ENCODE assay signal across 24 cellular contexts in genomic region chr9:116174347-116174746, GRCh38. TPM values are rescaled to one million over a fixed set of nuclear protein-coding genes. Genes with fewer than 3 reads are reported as not detected.
DNase-seq lines count a peak whose midpoint lies in the region; FAIRE-seq and TF ChIP-seq lines count a peak whose summit lies in the region.
"Had no signal": no experiment of that assay in that cellular context is flagged by ENCODE, and none has a peak within 500 bp of the region (broad histone marks: within the 10 kb centered on the region; RNA-seq: fewer than 3 reads in every experiment).

No MANE protein-coding gene starts in this region.

- no peaks in the 10 kb centered on the region for H3K36me3 ChIP-seq in MG63
- H3K36me3 ChIP-seq: heart right ventricle, lower lobe of right lung, spleen had no signal

- no peak overlapping the region for H3K4me3 ChIP-seq in MG63
- H3K4me3 ChIP-seq in cardiac fibroblast (replicated peaks in 1 of 2; ENCODE audit: low read depth in 2 of 2, low read length in 2 of 2) = no peak overlapping the region
- H3K4me3 ChIP-seq: heart right ventricle, lower lobe of right lung, spleen had no signal

- no peak overlapping the region for H3K27ac Mint-ChIP-seq in activated CD4-positive, alpha-beta T cell treated with anti-CD3 and anti-CD28 coated beads, Interleukin-2, amount 10 ng/mL, durations not matched to agents 24 days and 14 days
- H3K27ac Mint-ChIP-seq: activated CD4-positive, alpha-beta T cell treated with anti-CD3 and anti-CD28 coated beads for 36 hours; activated naive CD4-positive, alpha-beta T cell treated with anti-CD3 and anti-CD28 coated beads, Interleukin-2, amount 50 U/mL, for 24 hours; activated T-helper 1 cell treated with anti-CD3 and anti-CD28 coated beads, Interleukin-12 subunit alpha, Interleukin-12 subunit beta, Interleukin-2, Interleukin-4 antibody, amounts not matched to agents 30 ng/mL and 10 ng/mL and 1 ng/mL, durations not matched to agents 14 hours and 24 hours and 36 hours; CD4-positive, alpha-beta memory T cell; effector memory CD8-positive, alpha-beta T cell; IgD-negative memory B cell; type B pancreatic cell had no signal

- H3K27me3 Mint-ChIP-seq in activated CD4-positive, alpha-beta T cell treated with anti-CD3 and anti-CD28 coated beads, Interleukin-2, amount 10 ng/mL, durations not matched to agents 24 days and 14 days = no peaks in the 10 kb centered on the region
- H3K27me3 Mint-ChIP-seq: effector memory CD8-positive, alpha-beta T cell; IgD-negative memory B cell had no signal

- no peaks in the 10 kb centered on the region for H3K27me3 ChIP-seq in MG63

- H3K9me3 Mint-ChIP-seq in activated CD4-positive, alpha-beta T cell treated with anti-CD3 and anti-CD28 coated beads, Interleukin-2, amount 10 ng/mL, durations not matched to agents 24 days and 14 days = no peaks in the 10 kb centered on the region
- H3K9me3 Mint-ChIP-seq: activated naive CD4-positive, alpha-beta T cell treated with anti-CD3 and anti-CD28 coated beads, Interleukin-2, amount 50 U/mL, for 24 hours; activated T-helper 1 cell treated with anti-CD3 and anti-CD28 coated beads, Interleukin-12 subunit alpha, Interleukin-12 subunit beta, Interleukin-2, Interleukin-4 antibody, amounts not matched to agents 30 ng/mL and 10 ng/mL and 1 ng/mL, durations not matched to agents 14 hours and 24 hours and 36 hours; type B pancreatic cell had no signal

- TF ChIP-seq CTCF in cardiac fibroblast (IDR thresholded peaks at IDR 0.05; ENCODE audit: low read depth, low read length) (no peak), D721Med (IDR thresholded peaks at IDR 0.05; ENCODE audit: insufficient read depth, missing control alignments) (no peak)

- H3K4me3 Mint-ChIP-seq in activated CD4-positive, alpha-beta T cell treated with anti-CD3 and anti-CD28 coated beads, Interleukin-2, amount 10 ng/mL, durations not matched to agents 24 days and 14 days = no peak overlapping the region
- H3K4me3 Mint-ChIP-seq: activated CD4-positive, alpha-beta T cell treated with anti-CD3 and anti-CD28 coated beads for 36 hours; activated naive CD4-positive, alpha-beta T cell treated with anti-CD3 and anti-CD28 coated beads, Interleukin-2, amount 50 U/mL, for 24 hours; activated T-helper 1 cell treated with anti-CD3 and anti-CD28 coated beads, Interleukin-12 subunit alpha, Interleukin-12 subunit beta, Interleukin-2, Interleukin-4 antibody, amounts not matched to agents 30 ng/mL and 10 ng/mL and 1 ng/mL, durations not matched to agents 14 hours and 24 hours and 36 hours; CD4-positive, alpha-beta memory T cell; effector memory CD8-positive, alpha-beta T cell; IgD-negative memory B cell; type B pancreatic cell had no signal

- no peaks in the 10 kb centered on the region for H3K36me3 Mint-ChIP-seq in activated CD4-positive, alpha-beta T cell treated with anti-CD3 and anti-CD28 coated beads, Interleukin-2, amount 10 ng/mL, durations not matched to agents 24 days and 14 days (ENCODE audit: low read depth)
- H3K36me3 Mint-ChIP-seq: activated naive CD4-positive, alpha-beta T cell treated with anti-CD3 and anti-CD28 coated beads, Interleukin-2, amount 50 U/mL, for 24 hours; CD4-positive, alpha-beta memory T cell; IgD-negative memory B cell; type B pancreatic cell had no signal

- no peak for FAIRE-seq in D721Med (lab: Jason Lieb, UNC)
- FAIRE-seq: astrocyte, colon, islet of Langerhans had no signal

- DNase-seq in ELR (ENCODE audit: low read depth) = peak; percentile 82
- peak; percentile 18 for DNase-seq in MG63
- DNase-seq in cardiac fibroblast (ENCODE audit: low read depth in 2 of 2) = peak; percentile 47 to 78
- peak; percentile 68 for DNase-seq in kidney tubule cell (ENCODE audit: low spot score)
- DNase-seq in D721Med (ENCODE audit: insufficient read length, low spot score) = no peak
- DNase-seq in NCI-H1048 (lab: John Stamatoyannopoulos, UW) = no peak
- DNase-seq in cardiac septum (ENCODE audit: low spot score) = no peak
- no peak for DNase-seq in activated CD4-positive, alpha-beta T cell treated with anti-CD3 and anti-CD28 coated beads, Interleukin-2, amount 10 ng/mL, durations not matched to agents 24 days and 14 days
- DNase-seq: activated CD4-positive, alpha-beta T cell treated with anti-CD3 and anti-CD28 coated beads for 36 hours; CD4-positive, alpha-beta memory T cell; effector memory CD8-positive, alpha-beta T cell; heart right ventricle; lower lobe of right lung; NCI-H2029; NCI-H510A treated with DMSO at 0.1 percent for 48 hours; spleen; stimulated activated CD4-positive, alpha-beta T cell treated with anti-CD3 and anti-CD28 coated beads, Interleukin-4, amount 100 ng/mL, for 4 hours had no signal

- H3K4me1 Mint-ChIP-seq in activated CD4-positive, alpha-beta T cell treated with anti-CD3 and anti-CD28 coated beads, Interleukin-2, amount 10 ng/mL, durations not matched to agents 24 days and 14 days = no peaks in the 10 kb centered on the region
- H3K4me1 Mint-ChIP-seq: activated CD4-positive, alpha-beta T cell treated with anti-CD3 and anti-CD28 coated beads for 36 hours; activated naive CD4-positive, alpha-beta T cell treated with anti-CD3 and anti-CD28 coated beads, Interleukin-2, amount 50 U/mL, for 24 hours; CD4-positive, alpha-beta memory T cell; IgD-negative memory B cell had no signal

- no peaks in the 10 kb centered on the region for H3K9me3 ChIP-seq in MG63
- H3K9me3 ChIP-seq: heart right ventricle, lower lobe of right lung, spleen had no signal

- intact Hi-C loops in cardiac septum (cut with DNase I) = no loop called here
- intact Hi-C loops in activated CD4-positive, alpha-beta T cell treated with anti-CD3 and anti-CD28 coated beads, Interleukin-2, amount 10 ng/mL, durations not matched to agents 24 days and 14 days (cut with micrococcal nuclease) = no loop called here

RNA-seq across cellular contexts. Expression of gene PAPPA, which starts 20.8 kb away (rescaled TPM):
- total RNA-seq in MG63 (2014; rRNA removed; shearing (Covaris generic); ENCODE audit: low replicate concordance) = 0.10 TPM in 1 of 2 replicates, not detected in the other
- 2.8 TPM for total RNA-seq in cardiac septum
- not detected in 2 replicates for total RNA-seq in activated CD4-positive, alpha-beta T cell treated with anti-CD3 and anti-CD28 coated beads, Interleukin-2, amount 10 ng/mL, durations not matched to agents 24 days and 14 days
- total RNA-seq: activated CD4-positive, alpha-beta T cell treated with anti-CD3 and anti-CD28 coated beads for 36 hours; activated T-helper 1 cell treated with anti-CD3 and anti-CD28 coated beads, Interleukin-12 subunit alpha, Interleukin-12 subunit beta, Interleukin-2, Interleukin-4 antibody, amounts not matched to agents 30 ng/mL and 10 ng/mL and 1 ng/mL, durations not matched to agents 14 hours and 24 hours and 36 hours; CD4-positive, alpha-beta memory T cell had no signal

Comparison
In these comparisons a context has a peak if more than half of its experiments do, and no peak if none do; other contexts are left out.
1. DNase-seq: peak in ELR (single experiment), MG63 (single experiment), cardiac fibroblast (2 of 2) and kidney tubule cell (single experiment); none in D721Med (single experiment), NCI-H1048 (single experiment), cardiac septum (single experiment) and activated CD4-positive, alpha-beta T cell treated with anti-CD3 and anti-CD28 coated beads, Interleukin-2, amount 10 ng/mL, durations not matched to agents 24 days and 14 days (single experiment).